In genomic region chr9:97221478-97222350, GRCh38 we compare ENCODE assay signal across 8 cellular contexts.
DNase-seq lines count a peak whose midpoint lies in the region; ATAC-seq and TF ChIP-seq lines count a peak whose summit lies in the region.
"Not testable (repeated sequence)": the region's sequence is repeated elsewhere in the genome, so short reads cannot be mapped to it uniquely, and the experiment has no call there.

No MANE protein-coding gene starts in this region.

- WGBS in ovary, 3 donors, result 0 to 2% (median 1%) methylated on average over 28 to 76 of the region's 76 CpGs

- peaks cover 61% of the 10 kb centered on the region for H3K27me3 Mint-ChIP-seq in activated T-cell treated with anti-CD3 and anti-CD28 coated beads, Interleukin-2, amount 50 U/mL, for 72 hours (ENCODE audit: low read depth)
- peaks cover 54% of the 10 kb centered on the region for H3K27me3 Mint-ChIP-seq in stimulated activated memory B cell treated with anti-CD40 and anti-IgM and Interleukin-4, amounts not matched to agents 10 μg/mL and 1 μg/mL and 100 μg/mL, for 72 hours

- H3K4me1 Mint-ChIP-seq in activated T-cell treated with anti-CD3 and anti-CD28 coated beads, Interleukin-2, amount 50 U/mL, for 72 hours (ENCODE audit: low read depth); stimulated activated memory B cell treated with anti-CD40 and anti-IgM and Interleukin-4, amounts not matched to agents 10 μg/mL and 1 μg/mL and 100 μg/mL, for 72 hours: not testable (repeated sequence)

- peak overlapping the region; percentile 91 for H3K9ac ChIP-seq in iPS-15b (ENCODE audit: low read depth, low read length)

- peak overlapping the region; percentile 72 for H3K4me3 ChIP-seq in iPS-15b (ENCODE audit: low read depth, low read length)
- H3K4me3 ChIP-seq in ovary, result not testable (repeated sequence)

- TF ChIP-seq POLR2A in ovary (IDR thresholded peaks at IDR 0.05), result not testable (repeated sequence)

- H3K4me1 ChIP-seq in iPS-15b (ENCODE audit: control insufficient read depth, insufficient read depth, low read length); ovary (ENCODE audit: insufficient read depth): not testable (repeated sequence)

- not testable (repeated sequence) for H3K9me3 Mint-ChIP-seq in activated T-cell treated with anti-CD3 and anti-CD28 coated beads, Interleukin-2, amount 50 U/mL, for 72 hours; stimulated activated memory B cell treated with anti-CD40 and anti-IgM and Interleukin-4, amounts not matched to agents 10 μg/mL and 1 μg/mL and 100 μg/mL, for 72 hours

- DNase-seq in COR-L47 (lab: John Stamatoyannopoulos, UW), result peak; percentile 50
- peak; percentile 73 for DNase-seq in M059J (ENCODE audit: low read depth)
- DNase-seq in SIG-M5 treated with dmso at 0.1 percent for 504 hours (lab: John Stamatoyannopoulos, UW; ENCODE audit: unreplicated experiment), result peak; percentile 7
- peak; percentile 71 for DNase-seq in activated T-cell treated with anti-CD3 and anti-CD28 coated beads, Interleukin-2, amount 50 U/mL, for 72 hours
- peak; percentile 24 to 72 for DNase-seq in dermis microvascular lymphatic vessel endothelial cell (ENCODE audit: low read depth in 2 of 2)
- DNase-seq in ovary, result peak; percentile 41 to 85 (median 59)

- not testable (repeated sequence) for H3K27ac ChIP-seq in ovary

- TF ChIP-seq CTCF in ovary (IDR thresholded peaks at IDR 0.05), result not testable (repeated sequence)

- intact Hi-C loops in ovary (cut with DNase I), result not testable (repeated sequence)

- H3K27me3 ChIP-seq in iPS-15b (ENCODE audit: control insufficient read depth, insufficient read depth, low read length); ovary: not testable (repeated sequence)

- H3K27ac Mint-ChIP-seq in activated T-cell treated with anti-CD3 and anti-CD28 coated beads, Interleukin-2, amount 50 U/mL, for 72 hours, result not testable (repeated sequence)
- peak overlapping the region; percentile 53 for H3K27ac Mint-ChIP-seq in stimulated activated memory B cell treated with anti-CD40 and anti-IgM and Interleukin-4, amounts not matched to agents 10 μg/mL and 1 μg/mL and 100 μg/mL, for 72 hours

- TF ChIP-seq EP300 in ovary (IDR thresholded peaks at IDR 0.05), result not testable (repeated sequence)

- not testable (repeated sequence) for H3K9me3 ChIP-seq in iPS-15b (ENCODE audit: control insufficient read depth, insufficient read depth, low read length); ovary

- ATAC-seq in activated T-cell treated with anti-CD3 and anti-CD28 coated beads, Interleukin-2, amount 50 U/mL, for 72 hours (replicated peaks in 1 of 2), result peak; percentile 96 to 99
- peak; percentile 78 for ATAC-seq in stimulated activated memory B cell treated with anti-CD40 and anti-IgM and Interleukin-4, amounts not matched to agents 10 μg/mL and 1 μg/mL and 100 μg/mL, for 72 hours

- not testable (repeated sequence) for H3K36me3 ChIP-seq in iPS-15b (ENCODE audit: control insufficient read depth, insufficient read depth, low read length); ovary

- H3K4me3 Mint-ChIP-seq in activated T-cell treated with anti-CD3 and anti-CD28 coated beads, Interleukin-2, amount 50 U/mL, for 72 hours, result peak overlapping the region; percentile 88 to 97
- peak overlapping the region; percentile 81 for H3K4me3 Mint-ChIP-seq in stimulated activated memory B cell treated with anti-CD40 and anti-IgM and Interleukin-4, amounts not matched to agents 10 μg/mL and 1 μg/mL and 100 μg/mL, for 72 hours

- not testable (repeated sequence) for H3K36me3 Mint-ChIP-seq in activated T-cell treated with anti-CD3 and anti-CD28 coated beads, Interleukin-2, amount 50 U/mL, for 72 hours (ENCODE audit: insufficient read depth in 2 of 2); stimulated activated memory B cell treated with anti-CD40 and anti-IgM and Interleukin-4, amounts not matched to agents 10 μg/mL and 1 μg/mL and 100 μg/mL, for 72 hours

Comparison
In these comparisons a context has a peak if more than half of its experiments do, and no peak if none do; other contexts are left out.
1. DNase-seq: peak in every context shown above with its lines; median percentile 73 in M059J; 71 in activated T-cell treated with anti-CD3 and anti-CD28 coated beads, Interleukin-2, amount 50 U/mL, for 72 hours; 59 in ovary; 50 in COR-L47; 48 in dermis microvascular lymphatic vessel endothelial cell; 7 in SIG-M5 treated with dmso at 0.1 percent for 504 hours.